ENCODE assay signal across 10 cellular contexts in the genomic region with DNA sequence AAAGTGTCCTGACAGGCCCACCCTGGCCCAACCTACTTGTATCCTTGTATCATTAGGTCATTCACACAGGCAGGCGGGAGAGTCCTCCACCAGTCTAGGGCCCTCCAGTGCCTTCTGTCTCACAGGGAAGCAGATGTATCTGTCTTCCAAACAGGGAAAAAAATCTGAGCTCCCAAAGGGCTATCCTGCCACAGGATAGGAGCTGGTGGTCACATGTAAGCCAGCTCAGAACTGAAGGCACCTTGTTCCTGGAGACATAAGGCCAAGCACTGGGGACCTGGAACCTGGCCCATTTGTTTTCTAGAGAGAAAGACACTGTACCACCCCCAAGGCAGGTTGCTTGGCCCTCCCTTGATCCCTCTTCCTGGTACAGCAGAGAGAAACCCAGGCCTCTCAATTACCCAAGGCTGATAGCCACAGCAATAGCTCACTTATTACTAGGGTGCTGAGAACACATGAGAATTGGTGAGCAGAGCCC.
DNase-seq lines count a peak whose midpoint lies in the region; ATAC-seq and TF ChIP-seq lines count a peak whose summit lies in the region.
"Had no signal": no experiment of that assay in that cellular context is flagged by ENCODE, and none has a peak within 500 bp of the region (broad histone marks: within the 10 kb centered on the region; RNA-seq: fewer than 3 reads in every experiment).

No MANE protein-coding gene starts in this region.

- H3K27me3 ChIP-seq in endocrine pancreas (ENCODE audit: control insufficient read depth, insufficient read depth, low read length) = no peaks in the 10 kb centered on the region

- TF ChIP-seq CTCF in GM10248 (IDR thresholded peaks at IDR 0.05; ENCODE audit: control extremely low read depth, extremely low read depth, low read depth, missing control alignments) = no peak

- H3K4me1 ChIP-seq in endocrine pancreas (ENCODE audit: control insufficient read depth, insufficient read depth, low read length) = no peaks in the 10 kb centered on the region

- POLR2A ChIA-PET in GM10248 (lab: Yijun Ruan, JAX) = interaction anchor here (0.6 kb wide), 1 partner anchor 199 kb away, joined by 4 read pairs; no protein-coding TSS in a partner anchor

- no peaks in the 10 kb centered on the region for H3K36me3 ChIP-seq in endocrine pancreas (ENCODE audit: control insufficient read depth, insufficient read depth, low read length)

- peak; percentile 19 for DNase-seq in GM19238 (ENCODE audit: insufficient read length, low spot score)
- peak; percentile 87 to 96 for DNase-seq in NCI-H524 (lab: John Stamatoyannopoulos, UW)
- peak; percentile 16 for DNase-seq in retina
- DNase-seq in GM10248 (ENCODE audit: extremely low spot score) = no peak
- no peak for DNase-seq in RPMI8226
- no peak for DNase-seq in GDM1 (lab: John Stamatoyannopoulos, UW)
- DNase-seq: islet precursor cell, MM.1S had no signal

- no peaks in the 10 kb centered on the region for H3K9me3 ChIP-seq in endocrine pancreas (ENCODE audit: control insufficient read depth, low read length)

- ATAC-seq in GM18520 (IDR thresholded peaks at IDR 0.05; ENCODE audit: unreplicated experiment) = no peak

- CTCF ChIA-PET in GM10248 (lab: Yijun Ruan, JAX) = interaction anchor here (0.6 to 5.0 kb wide), 8 partner anchors 9 to 1350 kb away, joined by 3 to 20 read pairs (median 4); no protein-coding TSS in a partner anchor

- H3K4me3 ChIP-seq in endocrine pancreas (ENCODE audit: control insufficient read depth, insufficient read depth, low read length) = peak overlapping the region; percentile 28

- peak overlapping the region; percentile 71 for H3K9ac ChIP-seq in endocrine pancreas (ENCODE audit: control insufficient read depth, insufficient read depth, low read length)

Comparison
In these comparisons a context has a peak if more than half of its experiments do, and no peak if none do; other contexts are left out.
1. DNase-seq: peak in GM19238 (single experiment), NCI-H524 (2 of 2) and retina (single experiment); none in GM10248 (single experiment), RPMI8226 (single experiment) and GDM1 (single experiment).